In the genomic region with DNA sequence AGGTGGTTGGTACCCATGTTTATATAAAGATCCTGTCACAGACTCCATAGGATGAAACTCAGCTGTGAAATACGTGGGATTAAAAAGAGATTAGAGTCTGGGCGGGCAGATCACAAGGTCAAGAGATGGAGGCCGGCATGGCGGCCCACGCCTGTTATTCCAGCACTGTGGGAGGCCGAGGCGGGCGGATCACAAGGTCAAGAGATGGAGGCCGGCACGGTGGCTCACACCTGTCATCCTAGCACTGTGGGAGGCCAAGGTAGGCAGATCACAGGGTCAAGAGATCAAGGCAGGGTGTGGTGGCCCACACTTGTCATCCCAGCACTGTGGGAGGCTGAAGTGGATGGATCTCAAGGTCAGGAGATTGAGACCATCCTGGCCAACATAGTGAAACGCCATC, we compare ENCODE assay signal across 9 cellular contexts. TPM values are rescaled to one million over a fixed set of nuclear protein-coding genes. Genes with fewer than 3 reads are reported as not detected.
"Had no signal": no experiment of that assay in that cellular context is flagged by ENCODE, and none has a peak within 500 bp of the region (broad histone marks: within the 10 kb centered on the region; RNA-seq: fewer than 3 reads in every experiment).

No MANE protein-coding gene starts in this region.

- H2AFZ ChIP-seq: GM23338 had no signal

- H3K4me1 Mint-ChIP-seq: GM23338 had no signal

- H3K27ac Mint-ChIP-seq: GM23338, H9, HFFc6 had no signal

- DNase-seq: H9, HCEC 1CT, HFFc6, IMR-90, KBM-7 had no signal

- H3K9me3 Mint-ChIP-seq: GM23338, H9, HFFc6 had no signal

- H3K4me3 ChIP-seq: GM23338 had no signal

- FAIRE-seq: H1, H54, HTR-8/SVneo had no signal

- ATAC-seq: GM23338 had no signal

- H3K4me3 Mint-ChIP-seq: GM23338, H9, HFFc6 had no signal

- H3K4me2 ChIP-seq: GM23338 had no signal

RNA-seq across cellular contexts. Expression of gene NPB, which starts 6.6 kb away (rescaled TPM):
- total RNA-seq: IMR-90 had no signal
